ENCODE assay signal across 1 cellular context in genomic region chr1:17125756-17126237, GRCh38.
TF ChIP-seq lines count a peak whose summit lies in the region.

No MANE protein-coding gene starts in this region.

TF ChIP-seq in HepG2, 621 proteins besides CTCF, POLR2A, EP300 and RAD21 (continued from another document):
- TF ChIP-seq ZFP91 (CRISPR knock-in tag; IDR thresholded peaks at IDR 0.05; ENCODE audit: borderline replicate concordance) (no peak), FOXM1 (CRISPR knock-in tag; IDR thresholded peaks at IDR 0.05) (no peak), MXD4 (CRISPR knock-in tag; IDR thresholded peaks at IDR 0.05) (no peak), STAT5B (CRISPR knock-in tag; IDR thresholded peaks at IDR 0.05) (no peak), HOXA3 (CRISPR knock-in tag; IDR thresholded peaks at IDR 0.05) (0 out of 2 replicates have a peak, but pooled peaks have one; percentile 19), ZNF557 (CRISPR knock-in tag; IDR thresholded peaks at IDR 0.05) (no peak), ZNF674 (CRISPR knock-in tag; IDR thresholded peaks at IDR 0.05; ENCODE audit: low read depth) (no peak), IRF1 (CRISPR knock-in tag; IDR thresholded peaks at IDR 0.05; ENCODE audit: low read depth) (no peak), FOXO4 (CRISPR knock-in tag; conservative IDR thresholded peaks at IDR 0.05) (no peak), MAFF (IDR thresholded peaks at IDR 0.05; ENCODE audit: low read depth, low read length) (no peak), CSRNP1 (CRISPR knock-in tag; IDR thresholded peaks at IDR 0.05) (no peak)
